14 cellular contexts compared by ENCODE assay signal in the genomic region with DNA sequence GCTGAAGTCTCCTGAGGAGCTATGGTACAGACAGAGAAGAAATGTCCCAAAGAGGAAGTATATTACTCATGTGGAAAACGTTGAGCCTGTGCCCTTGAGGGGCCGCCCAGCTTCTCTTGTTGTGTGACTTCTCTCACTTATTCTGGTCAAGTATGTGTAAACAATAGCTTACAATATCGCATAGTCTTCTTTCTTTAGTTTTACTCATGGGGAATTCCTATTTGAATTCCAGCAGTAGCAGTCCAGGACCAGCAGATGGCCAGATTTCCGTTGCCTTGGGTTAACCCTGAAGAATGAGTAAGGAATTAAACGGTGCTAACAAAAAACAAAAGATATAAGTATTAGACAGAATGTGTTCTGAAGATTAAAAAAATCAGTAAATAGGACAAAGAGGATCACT.
A peak's percentile ranks its signal among the peaks of the same experiment; 100 is the strongest.
DNase-seq lines count a peak whose midpoint lies in the region; ATAC-seq and TF ChIP-seq lines count a peak whose summit lies in the region.
"Had no signal": no experiment of that assay in that cellular context is flagged by ENCODE, and none has a peak within 500 bp of the region (broad histone marks: within the 10 kb centered on the region; RNA-seq: fewer than 3 reads in every experiment).

No MANE protein-coding gene starts in this region.

- peak; percentile 12 for TF ChIP-seq CTCF in AG04449 (IDR thresholded peaks at IDR 0.05; ENCODE audit: insufficient read depth, low read length, missing control alignments)
- peak; percentile 58 for TF ChIP-seq CTCF in HFFc6 (IDR thresholded peaks at IDR 0.05)
- TF ChIP-seq CTCF in WI38 (IDR thresholded peaks at IDR 0.05; ENCODE audit: low read depth, low read length) = peak; percentile 59
- TF ChIP-seq CTCF in GM20000 (IDR thresholded peaks at IDR 0.05; ENCODE audit: extremely low read depth, missing control alignments) = no peak
- TF ChIP-seq CTCF in nephron progenitor cell (IDR thresholded peaks at IDR 0.05) = no peak

- H3K4me3 ChIP-seq in AG04449 (ENCODE audit: low read depth, low read length) (no peak overlapping the region), WI38 (ENCODE audit: low read depth, low read length) (no peak overlapping the region)
- H3K4me3 ChIP-seq: hepatocyte had no signal

- POLR2A ChIA-PET in AG04449 (lab: Yijun Ruan, JAX) = no interaction called here

- DNase-seq in AG04449 (ENCODE audit: low read depth, low spot score) (no peak), HFFc6 (no peak), iPS-NIHi7 (ENCODE audit: extremely low spot score) (peak; percentile 25), GM20000 (ENCODE audit: low spot score) (no peak), nephron progenitor cell (no peak)
- no peak for DNase-seq in activated naive CD4-positive, alpha-beta T cell treated with anti-CD3 and anti-CD28 coated beads, Interleukin-2, amount 10 ng/mL, durations not matched to agents 7 days and 5 days
- DNase-seq: activated T-cell treated with anti-CD3 and anti-CD28 coated beads, Interleukin-2, amount 50 U/mL, for 24 hours; NCI-H1048; stimulated activated CD4-positive, alpha-beta T cell treated with anti-CD3 and anti-CD28 coated beads, Interleukin-15, amount 100 ng/mL, for 24 hours; T1000 had no signal

- H3K27ac Mint-ChIP-seq in HFFc6 (no peak overlapping the region), nephron progenitor cell (no peak overlapping the region)
- no peak overlapping the region for H3K27ac Mint-ChIP-seq in activated naive CD4-positive, alpha-beta T cell treated with anti-CD3 and anti-CD28 coated beads, Interleukin-2, amount 10 ng/mL, durations not matched to agents 7 days and 5 days
- H3K27ac Mint-ChIP-seq: activated T-cell treated with anti-CD3 and anti-CD28 coated beads, Interleukin-2, amount 50 U/mL, for 24 hours; stimulated activated naive CD8-positive, alpha-beta T cell treated with anti-CD3 and anti-CD28 coated beads, Interleukin-15, Interleukin-2, amounts not matched to agents 100 ng/mL and 50 ng/mL, for 24 hours had no signal

- H3K36me3 Mint-ChIP-seq in HFFc6 (ENCODE audit: low read depth) (peaks cover 25% of the 10 kb centered on the region), nephron progenitor cell (ENCODE audit: low read depth) (no peaks in the 10 kb centered on the region)
- no peaks in the 10 kb centered on the region for H3K36me3 Mint-ChIP-seq in activated naive CD4-positive, alpha-beta T cell treated with anti-CD3 and anti-CD28 coated beads, Interleukin-2, amount 10 ng/mL, durations not matched to agents 7 days and 5 days

- H3K9me3 Mint-ChIP-seq in HFFc6 (peaks cover 20% of the 10 kb centered on the region), nephron progenitor cell (peaks cover 17% of the 10 kb centered on the region)
- H3K9me3 Mint-ChIP-seq in activated naive CD4-positive, alpha-beta T cell treated with anti-CD3 and anti-CD28 coated beads, Interleukin-2, amount 10 ng/mL, durations not matched to agents 7 days and 5 days = no peaks in the 10 kb centered on the region

- CTCF ChIA-PET in AG04449 (lab: Yijun Ruan, JAX) = interaction anchor here (0.5 to 1.5 kb wide), 4 partner anchors 66 to 600 kb away, joined by 3 to 4 read pairs (median 4); no protein-coding TSS in a partner anchor
- CTCF ChIA-PET in activated naive CD4-positive, alpha-beta T cell treated with anti-CD3 and anti-CD28 coated beads, Interleukin-2, amount 10 ng/mL, durations not matched to agents 7 days and 5 days (lab: Charles Lee) = no interaction called here

- no peak for ATAC-seq in GM21447 (IDR thresholded peaks at IDR 0.05; ENCODE audit: unreplicated experiment)

- H3K27me3 Mint-ChIP-seq in HFFc6 (ENCODE audit: insufficient read depth) (no peaks in the 10 kb centered on the region), nephron progenitor cell (ENCODE audit: low read depth, poor library complexity) (no peaks in the 10 kb centered on the region)
- H3K27me3 Mint-ChIP-seq in activated naive CD4-positive, alpha-beta T cell treated with anti-CD3 and anti-CD28 coated beads, Interleukin-2, amount 10 ng/mL, durations not matched to agents 7 days and 5 days = no peaks in the 10 kb centered on the region
- H3K27me3 Mint-ChIP-seq: stimulated activated naive CD8-positive, alpha-beta T cell treated with anti-CD3 and anti-CD28 coated beads, Interleukin-15, Interleukin-2, amounts not matched to agents 100 ng/mL and 50 ng/mL, for 24 hours had no signal

- H3K4me1 Mint-ChIP-seq in HFFc6 (ENCODE audit: low read depth) (no peaks in the 10 kb centered on the region), nephron progenitor cell (no peaks in the 10 kb centered on the region)
- no peaks in the 10 kb centered on the region for H3K4me1 Mint-ChIP-seq in activated naive CD4-positive, alpha-beta T cell treated with anti-CD3 and anti-CD28 coated beads, Interleukin-2, amount 10 ng/mL, durations not matched to agents 7 days and 5 days

- H3K4me3 Mint-ChIP-seq in HFFc6 (no peak overlapping the region), nephron progenitor cell (no peak overlapping the region)
- H3K4me3 Mint-ChIP-seq in activated naive CD4-positive, alpha-beta T cell treated with anti-CD3 and anti-CD28 coated beads, Interleukin-2, amount 10 ng/mL, durations not matched to agents 7 days and 5 days = no peak overlapping the region
- H3K4me3 Mint-ChIP-seq: activated T-cell treated with anti-CD3 and anti-CD28 coated beads, Interleukin-2, amount 50 U/mL, for 24 hours; stimulated activated naive CD8-positive, alpha-beta T cell treated with anti-CD3 and anti-CD28 coated beads, Interleukin-15, Interleukin-2, amounts not matched to agents 100 ng/mL and 50 ng/mL, for 24 hours had no signal

Comparison
In these comparisons a context has a peak if more than half of its experiments do, and no peak if none do; other contexts are left out.
1. CTCF ChIP-seq: peak in AG04449 (single experiment), HFFc6 (single experiment) and WI38 (single experiment); none in GM20000 (single experiment) and nephron progenitor cell (single experiment).